8 cellular contexts compared by ENCODE assay signal in genomic region chr10:124125305-124126116, GRCh38. TPM values are rescaled to one million over a fixed set of nuclear protein-coding genes. Genes with fewer than 3 reads are reported as not detected.
A peak's percentile ranks its signal among the peaks of the same experiment; 100 is the strongest.
DNase-seq lines count a peak whose midpoint lies in the region; ATAC-seq and TF ChIP-seq lines count a peak whose summit lies in the region.

No MANE protein-coding gene starts in this region.

- 58 to 62% methylated on average over 6 to 9 of the region's 10 CpGs for WGBS in gastroesophageal sphincter (ENCODE audit: low coverage in 1 of 2), 2 donors

- H3K4me3 Mint-ChIP-seq in type B pancreatic cell: no peak overlapping the region

- H3K27me3 Mint-ChIP-seq in type B pancreatic cell: no peaks in the 10 kb centered on the region

- peak; percentile 33 for TF ChIP-seq CTCF in cardiac muscle cell (IDR thresholded peaks at IDR 0.05; ENCODE audit: low read depth, low read length)
- TF ChIP-seq CTCF in RWPE1 (conservative IDR thresholded peaks at IDR 0.05; ENCODE audit: low read depth): no peak; the same call in 1 of the 2 replicates
- TF ChIP-seq CTCF in gastroesophageal sphincter (IDR thresholded peaks at IDR 0.05): peak in 3 of 4 experiments; percentile 32 to 39 (median 33)
- TF ChIP-seq CTCF in type B pancreatic cell (conservative IDR thresholded peaks at IDR 0.05): peak; percentile 68

- intact Hi-C loops in left ventricle myocardium superior (cut with micrococcal nuclease): no loop called here

- no peak overlapping the region for H3K27ac ChIP-seq in cardiac muscle cell
- no peak overlapping the region for H3K27ac ChIP-seq in RWPE1
- H3K27ac ChIP-seq in gastroesophageal sphincter: no peak overlapping the region
- no peak overlapping the region for H3K27ac ChIP-seq in SJCRH30

- H3K36me3 ChIP-seq in cardiac muscle cell (no peaks in the 10 kb centered on the region), gastroesophageal sphincter (no peaks in the 10 kb centered on the region), SJCRH30 (no peaks in the 10 kb centered on the region)

- POLR2A ChIA-PET in RWPE1 (lab: Yijun Ruan, JAX; ENCODE audit: low non-redundant PET): no interaction called here

- H3K27ac Mint-ChIP-seq in type B pancreatic cell: no peak overlapping the region

- TF ChIP-seq EP300 in gastroesophageal sphincter (IDR thresholded peaks at IDR 0.05): no peak

- ATAC-seq in left ventricle myocardium superior (no peak), gastroesophageal sphincter (no peak), HG03457 (IDR thresholded peaks at IDR 0.05; ENCODE audit: unreplicated experiment) (no peak)

- H3K36me3 Mint-ChIP-seq in type B pancreatic cell: no peaks in the 10 kb centered on the region

- no peak for TF ChIP-seq POLR2A in gastroesophageal sphincter (IDR thresholded peaks at IDR 0.05)

- no peaks in the 10 kb centered on the region for H3K9me3 ChIP-seq in cardiac muscle cell (ENCODE audit: low read depth)
- no peaks in the 10 kb centered on the region for H3K9me3 ChIP-seq in gastroesophageal sphincter
- no peaks in the 10 kb centered on the region for H3K9me3 ChIP-seq in SJCRH30 (replicated peaks)

- H3K27me3 ChIP-seq in cardiac muscle cell (no peaks in the 10 kb centered on the region), gastroesophageal sphincter (no peaks in the 10 kb centered on the region), SJCRH30 (no peaks in the 10 kb centered on the region)

- CTCF ChIA-PET in RWPE1 (lab: Yijun Ruan, JAX): interaction anchor here (0.6 to 1.2 kb wide), 4 partner anchors 12 to 89 kb away, joined by 3 to 5 read pairs (median 4); no protein-coding TSS in a partner anchor

- H3K4me1 Mint-ChIP-seq in type B pancreatic cell (ENCODE audit: unreplicated experiment): peaks cover 16% of the 10 kb centered on the region

- no peaks in the 10 kb centered on the region for H3K4me1 ChIP-seq in cardiac muscle cell (ENCODE audit: low read depth)
- H3K4me1 ChIP-seq in gastroesophageal sphincter: no peaks in the 10 kb centered on the region
- peaks cover 9% of the 10 kb centered on the region; the same call in 1 of the 2 replicates for H3K4me1 ChIP-seq in SJCRH30

- DNase-seq in cardiac muscle cell (ENCODE audit: low read depth in 1 of 2, low spot score in 1 of 2): peak; percentile 20 to 26
- no peak for DNase-seq in left ventricle myocardium superior
- peak; percentile 36 for DNase-seq in RWPE1 (ENCODE audit: low spot score)
- no peak for DNase-seq in type B pancreatic cell (ENCODE audit: extremely low spot score, unreplicated experiment)
- DNase-seq in SJCRH30: no peak
- DNase-seq in NCI-H524 (lab: John Stamatoyannopoulos, UW): no peak

- no peak overlapping the region for H3K4me3 ChIP-seq in cardiac muscle cell
- H3K4me3 ChIP-seq in gastroesophageal sphincter: no peak overlapping the region
- H3K4me3 ChIP-seq in SJCRH30: no peak overlapping the region

- no peaks in the 10 kb centered on the region for H3K9me3 Mint-ChIP-seq in type B pancreatic cell

RNA-seq across cellular contexts. Expression of gene CHST15, which starts 32.1 kb away (rescaled TPM):
- total RNA-seq in cardiac muscle cell (1.9 and 2.0 TPM in 2 replicates), left ventricle myocardium superior (4.0 TPM), gastroesophageal sphincter (10 to 100 TPM; 63.5 to 87.5 (median 74.3) TPM), type B pancreatic cell (ENCODE audit: low replicate concordance) (22.9 and 56.2 TPM in 2 replicates)
- 0.92 and 1.9 TPM in 2 replicates for polyA plus RNA-seq in cardiac muscle cell
- 2.2 and 2.8 TPM in 2 replicates for total RNA-seq in SJCRH30 (2014; rRNA removed; shearing (Covaris generic))

Comparison
In these comparisons a context has a peak if more than half of its experiments do, and no peak if none do; other contexts are left out.
1. DNase-seq: peak in cardiac muscle cell (2 of 2) and RWPE1 (single experiment); none in left ventricle myocardium superior (single experiment), type B pancreatic cell (single experiment), SJCRH30 (0 of 2) and NCI-H524 (0 of 2).